8 cellular contexts compared by ENCODE assay signal in genomic region chr10:13160934-13161266, GRCh38. TPM values are rescaled to one million over a fixed set of nuclear protein-coding genes. Genes with fewer than 3 reads are reported as not detected.
DNase-seq lines count a peak whose midpoint lies in the region; ATAC-seq, FAIRE-seq and TF ChIP-seq lines count a peak whose summit lies in the region.

No MANE protein-coding gene starts in this region.

- H3K36me3 ChIP-seq in SJSA1 (peaks cover 17% of the 10 kb centered on the region), keratinocyte (ENCODE audit: control insufficient read depth in 2 of 2, extremely low read depth in 1 of 2, insufficient read depth in 2 of 2, low read length in 2 of 2) (peaks cover 0 to 6% of the 10 kb centered on the region in 2 experiments)

- no peaks in the 10 kb centered on the region for H3K9me1 ChIP-seq in keratinocyte (ENCODE audit: control insufficient read depth, extremely low read depth, insufficient read depth, low read length)

- dilution Hi-C loops in keratinocyte (cut with MboI; ENCODE audit: extremely low pct_ligation_motif_present, low sequenced_read_pairs) = no loop called here

- peak overlapping the region; percentile 97 for H2AFZ ChIP-seq in keratinocyte (ENCODE audit: control insufficient read depth, low read length)

- H3K27me3 ChIP-seq in SJSA1 (replicated peaks) (no peaks in the 10 kb centered on the region), keratinocyte (ENCODE audit: control insufficient read depth, extremely low read depth, insufficient read depth, low read length) (no peaks in the 10 kb centered on the region)

- ATAC-seq in A549 = peak; percentile 35 to 36; a peak in 3 of 6 replicates
- ATAC-seq in GM21529 (IDR thresholded peaks at IDR 0.05; ENCODE audit: unreplicated experiment) = peak; percentile 29

- WGBS in A549 (ENCODE audit: missing lambda C conversion rate) = under 1% methylated on average over 4 of the region's 4 CpGs

- peak overlapping the region; percentile 59 for H3K9ac ChIP-seq in keratinocyte (ENCODE audit: control insufficient read depth, extremely low read depth, insufficient read depth, low read length)

- peaks cover 22% of the 10 kb centered on the region for H3K79me2 ChIP-seq in keratinocyte (ENCODE audit: control insufficient read depth, insufficient read depth, low read length)

- peak overlapping the region; percentile 71 for H3K4me3 ChIP-seq in A549
- peak overlapping the region; percentile 57 for H3K4me3 ChIP-seq in SJSA1
- H3K4me3 ChIP-seq in keratinocyte (ENCODE audit: control insufficient read depth in 2 of 3, extremely low read depth in 1 of 3, insufficient read depth in 2 of 3, low read depth in 1 of 3, low read length in 3 of 3) = peak overlapping the region; percentile 45 to 87 (median 60)

- TF ChIP-seq RAD21 in A549 (conservative IDR thresholded peaks at IDR 0.05 in 1 of 2, IDR thresholded peaks at IDR 0.05 in 1 of 2) = no peak

- FAIRE-seq in A549 (lab: Jason Lieb, UNC) = no peak
- no peak for FAIRE-seq in keratinocyte (lab: Jason Lieb, UNC)

- CTCF ChIA-PET in A549 (lab: Yijun Ruan, JAX) = interaction anchor here (0.7 to 3.1 kb wide), 23 partner anchors 8 to 425 kb away, joined by 3 to 27 read pairs (median 4); no protein-coding TSS in a partner anchor

- no peaks in the 10 kb centered on the region for H3K9me3 ChIP-seq in A549
- H3K9me3 ChIP-seq in SJSA1 (replicated peaks) = no peaks in the 10 kb centered on the region; the same call in 1 of the 2 replicates
- no peaks in the 10 kb centered on the region for H3K9me3 ChIP-seq in keratinocyte (ENCODE audit: control insufficient read depth, low read depth, low read length)

- H3K4me1 ChIP-seq in A549 = peaks cover 12% of the 10 kb centered on the region
- H3K4me1 ChIP-seq in SJSA1 (replicated peaks) = peaks cover 13% of the 10 kb centered on the region
- H3K4me1 ChIP-seq in keratinocyte (ENCODE audit: control insufficient read depth, extremely low read depth, insufficient read depth, low read length) = peaks cover 13% of the 10 kb centered on the region

- no peaks in the 10 kb centered on the region for H4K20me1 ChIP-seq in keratinocyte (ENCODE audit: control insufficient read depth, extremely low read depth, insufficient read depth, low read length)

- no peak for DNase-seq in A549 (ENCODE audit: low read depth in 1 of 2, low spot score in 1 of 2)
- DNase-seq in SJSA1 (ENCODE audit: low read depth in 1 of 2, low spot score in 2 of 2) = no peak
- no peak for DNase-seq in keratinocyte (ENCODE audit: low read depth, low spot score)
- DNase-seq in occipital lobe (lab: John Stamatoyannopoulos, UW) = no peak
- DNase-seq in SW 1271 (lab: John Stamatoyannopoulos, UW) = no peak
- no peak for DNase-seq in dermis blood vessel endothelial cell
- no peak for DNase-seq in mucosa of gallbladder (ENCODE audit: low spot score)

- no peak for TF ChIP-seq POLR2A in A549 (IDR thresholded peaks at IDR 0.05; ENCODE audit: low read length)

- TF ChIP-seq CTCF in A549 (IDR thresholded peaks at IDR 0.05) (no peak), keratinocyte (optimal IDR thresholded peaks at IDR 0.05 in 1 of 3, IDR thresholded peaks at IDR 0.05 in 1 of 3, conservative IDR thresholded peaks at IDR 0.05 in 1 of 3; ENCODE audit: extremely low read depth in 1 of 3, insufficient read depth in 2 of 3, low read length in 3 of 3) (no peak)

- H3K4me2 ChIP-seq in A549 (peak overlapping the region; percentile 94), keratinocyte (ENCODE audit: control insufficient read depth, extremely low read depth, insufficient read depth, low read depth, low read length) (peak overlapping the region; percentile 79)

- H3K27ac ChIP-seq in A549 = peak overlapping the region; percentile 63 to 71
- no peak overlapping the region for H3K27ac ChIP-seq in SJSA1
- no peak overlapping the region for H3K27ac ChIP-seq in keratinocyte (ENCODE audit: control insufficient read depth, insufficient read depth, low read length)

- POLR2A ChIA-PET in A549 (lab: Yijun Ruan, JAX) = interaction anchor here (2.2 kb wide), 1 partner anchor 141 kb away, joined by 9 read pairs; no protein-coding TSS in a partner anchor

- no peak for TF ChIP-seq EP300 in A549 (IDR thresholded peaks at IDR 0.05)

TF ChIP-seq in A549, 52 proteins besides CTCF, POLR2A, EP300 and RAD21:
- TF ChIP-seq EHMT2 (IDR thresholded peaks at IDR 0.05; ENCODE audit: low read depth) = no peak
- no peak for TF ChIP-seq HOXA7 (CRISPR knock-in tag; IDR thresholded peaks at IDR 0.05)
- TF ChIP-seq KDM1A (IDR thresholded peaks at IDR 0.05; ENCODE audit: low read depth) = no peak

RNA-seq across cellular contexts. Expression of gene MCM10, which starts 0.5 kb away (rescaled TPM):
- polyA plus RNA-seq in A549 (2011; rRNA removed) = 18.9 and 24.4 TPM in 2 replicates
- 13.5 and 13.7 TPM in 2 replicates for polyA plus RNA-seq in A549 (2012; cell fraction: cytosol; rRNA removed)
- polyA plus RNA-seq in A549 (2012; cell fraction: nucleus; rRNA removed) = 11.3 and 14.0 TPM in 2 replicates
- polyA plus RNA-seq in A549 (2017; fragmentation: RNase III; extraction: RNeasy Plus Mini Kit Qiagen cat#74134 plus additional on column Dnase treatment) = 22.4 to 25.4 TPM (median 24.3 TPM) in 3 replicates
- 16.3 and 23.5 TPM in 2 replicates for polyA minus RNA-seq in A549 (2011; rRNA and poly(A)+ RNA removed)
- total RNA-seq in SJSA1 (2014; rRNA removed; shearing (Covaris generic)) = 37.5 and 39.3 TPM in 2 replicates
- polyA plus RNA-seq in keratinocyte = 0.75 to 6.4 TPM (median 6.2 TPM) in 3 replicates
- polyA plus RNA-seq in keratinocyte (2011; ENCODE audit: low read depth) = 0.16 TPM
- polyA plus RNA-seq in keratinocyte (2011; cell fraction: cytosol; rRNA removed) = 1.2 and 2.0 TPM in 2 replicates
- 2.0 and 2.9 TPM in 2 replicates for polyA plus RNA-seq in keratinocyte (2011; cell fraction: nucleus; rRNA removed)
- 0.76 and 6.7 TPM in 2 replicates for polyA plus RNA-seq in keratinocyte (2012; ENCODE audit: low replicate concordance)
- 0.26 to 7.3 TPM (median 4.7 TPM) in 3 replicates for polyA minus RNA-seq in keratinocyte
- polyA minus RNA-seq in keratinocyte (2011; cell fraction: cytosol; rRNA and poly(A)+ RNA removed) = 5.8 TPM
- polyA minus RNA-seq in keratinocyte (2011; cell fraction: nucleus; rRNA and poly(A)+ RNA removed) = 2.5 and 3.4 TPM in 2 replicates
- 2.5 TPM for total RNA-seq in occipital lobe
- 6.3 and 19.5 TPM in 2 replicates for total RNA-seq in dermis blood vessel endothelial cell
- 0.40 TPM for total RNA-seq in mucosa of gallbladder

Comparison
In these comparisons a context has a peak if more than half of its experiments do, and no peak if none do; other contexts are left out.
1. H3K27ac ChIP-seq: peak in A549 (2 of 2); none in SJSA1 (single experiment) and keratinocyte (single experiment).
2. Peak in every context shown above with its lines, with median percentiles within 50 percentile points of each other: H3K4me3 ChIP-seq.